In the genomic region with DNA sequence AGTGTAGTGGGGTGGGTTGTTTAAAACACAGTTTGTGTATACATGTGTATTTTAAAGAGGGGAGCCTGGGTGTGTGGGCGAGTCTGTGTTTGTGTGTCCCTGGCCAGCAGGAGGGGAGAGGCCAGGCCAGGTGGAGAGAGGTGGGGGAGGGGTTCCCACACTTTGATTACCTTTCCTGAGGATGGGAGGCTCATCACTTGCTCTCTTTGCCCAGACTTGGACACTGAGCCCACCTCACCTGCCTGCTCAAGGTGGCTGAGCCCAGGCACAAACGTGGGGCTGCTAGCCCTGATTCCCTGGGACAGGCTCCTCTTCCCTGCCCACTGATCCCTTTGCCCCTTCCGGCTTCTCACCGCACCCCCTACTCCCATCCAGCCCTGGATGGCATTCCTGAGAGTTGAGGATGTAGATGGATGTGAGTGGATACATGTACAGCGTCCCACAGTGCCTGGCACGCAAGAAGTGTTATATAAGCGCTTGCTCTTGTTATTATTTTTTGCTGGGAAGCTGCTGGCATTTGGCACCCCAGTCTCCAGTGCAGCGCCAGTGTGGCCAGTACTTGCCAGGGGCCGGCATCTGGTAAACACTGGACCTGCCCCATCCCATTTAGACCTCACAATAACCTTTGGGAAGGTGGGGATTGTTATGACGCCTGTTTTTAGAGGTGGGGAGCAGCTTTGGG, we compare ENCODE assay signal across 1 cellular context.
TF ChIP-seq lines count a peak whose summit lies in the region.

No MANE protein-coding gene starts in this region.

TF ChIP-seq in HepG2, 621 proteins besides CTCF, POLR2A, EP300 and RAD21 (continued from another document and continues in another):
- TF ChIP-seq, protein P1, sequence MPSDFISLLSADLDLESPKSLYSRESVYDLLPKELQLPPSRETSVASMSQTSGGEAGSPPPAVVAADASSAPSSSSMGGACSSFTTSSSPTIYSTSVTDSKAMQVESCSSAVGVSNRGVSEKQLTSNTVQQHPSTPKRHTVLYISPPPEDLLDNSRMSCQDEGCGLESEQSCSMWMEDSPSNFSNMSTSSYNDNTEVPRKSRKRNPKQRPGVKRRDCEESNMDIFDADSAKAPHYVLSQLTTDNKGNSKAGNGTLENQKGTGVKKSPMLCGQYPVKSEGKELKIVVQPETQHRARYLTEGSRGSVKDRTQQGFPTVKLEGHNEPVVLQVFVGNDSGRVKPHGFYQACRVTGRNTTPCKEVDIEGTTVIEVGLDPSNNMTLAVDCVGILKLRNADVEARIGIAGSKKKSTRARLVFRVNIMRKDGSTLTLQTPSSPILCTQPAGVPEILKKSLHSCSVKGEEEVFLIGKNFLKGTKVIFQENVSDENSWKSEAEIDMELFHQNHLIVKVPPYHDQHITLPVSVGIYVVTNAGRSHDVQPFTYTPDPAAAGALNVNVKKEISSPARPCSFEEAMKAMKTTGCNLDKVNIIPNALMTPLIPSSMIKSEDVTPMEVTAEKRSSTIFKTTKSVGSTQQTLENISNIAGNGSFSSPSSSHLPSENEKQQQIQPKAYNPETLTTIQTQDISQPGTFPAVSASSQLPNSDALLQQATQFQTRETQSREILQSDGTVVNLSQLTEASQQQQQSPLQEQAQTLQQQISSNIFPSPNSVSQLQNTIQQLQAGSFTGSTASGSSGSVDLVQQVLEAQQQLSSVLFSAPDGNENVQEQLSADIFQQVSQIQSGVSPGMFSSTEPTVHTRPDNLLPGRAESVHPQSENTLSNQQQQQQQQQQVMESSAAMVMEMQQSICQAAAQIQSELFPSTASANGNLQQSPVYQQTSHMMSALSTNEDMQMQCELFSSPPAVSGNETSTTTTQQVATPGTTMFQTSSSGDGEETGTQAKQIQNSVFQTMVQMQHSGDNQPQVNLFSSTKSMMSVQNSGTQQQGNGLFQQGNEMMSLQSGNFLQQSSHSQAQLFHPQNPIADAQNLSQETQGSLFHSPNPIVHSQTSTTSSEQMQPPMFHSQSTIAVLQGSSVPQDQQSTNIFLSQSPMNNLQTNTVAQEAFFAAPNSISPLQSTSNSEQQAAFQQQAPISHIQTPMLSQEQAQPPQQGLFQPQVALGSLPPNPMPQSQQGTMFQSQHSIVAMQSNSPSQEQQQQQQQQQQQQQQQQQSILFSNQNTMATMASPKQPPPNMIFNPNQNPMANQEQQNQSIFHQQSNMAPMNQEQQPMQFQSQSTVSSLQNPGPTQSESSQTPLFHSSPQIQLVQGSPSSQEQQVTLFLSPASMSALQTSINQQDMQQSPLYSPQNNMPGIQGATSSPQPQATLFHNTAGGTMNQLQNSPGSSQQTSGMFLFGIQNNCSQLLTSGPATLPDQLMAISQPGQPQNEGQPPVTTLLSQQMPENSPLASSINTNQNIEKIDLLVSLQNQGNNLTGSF (CRISPR knock-in tag; IDR thresholded peaks at IDR 0.05): no peak
- TF ChIP-seq POLR2G (IDR thresholded peaks at IDR 0.05; ENCODE audit: low read depth, low read length) (peak; percentile 74), ZKSCAN5 (CRISPR knock-in tag; IDR thresholded peaks at IDR 0.05) (peak; percentile 49; the same call in 1 of the 2 replicates), ZSCAN22 (CRISPR knock-in tag; IDR thresholded peaks at IDR 0.05) (0 out of 2 replicates have a peak, but pooled peaks have one; percentile 13), GLMP (CRISPR knock-in tag; IDR thresholded peaks at IDR 0.05; ENCODE audit: borderline replicate concordance) (no peak), PAF1 (CRISPR knock-in tag; IDR thresholded peaks at IDR 0.05) (peak; percentile 84; the same call in 1 of the 2 replicates), RARA (CRISPR knock-in tag; IDR thresholded peaks at IDR 0.05) (no peak), TAF1 (CRISPR knock-in tag; IDR thresholded peaks at IDR 0.05) (peak; percentile 40; the same call in 1 of the 2 replicates), ARNTL (CRISPR knock-in tag; IDR thresholded peaks at IDR 0.05) (no peak), NCOR1 (IDR thresholded peaks at IDR 0.05; ENCODE audit: borderline replicate concordance, low read length) (no peak), GATAD2A (CRISPR knock-in tag; IDR thresholded peaks at IDR 0.05) (peak; percentile 14), IRF9 (CRISPR knock-in tag; IDR thresholded peaks at IDR 0.05; ENCODE audit: borderline replicate concordance) (no peak), ZC3H4 (CRISPR knock-in tag; IDR thresholded peaks at IDR 0.05; ENCODE audit: borderline replicate concordance) (peak; percentile 27; the same call in 1 of the 2 replicates), GATAD1 (CRISPR knock-in tag; IDR thresholded peaks at IDR 0.05) (peak; percentile 10; the same call in 1 of the 2 replicates), ZFP36L1 (CRISPR knock-in tag; IDR thresholded peaks at IDR 0.05) (peak; percentile 23; the same call in 1 of the 2 replicates), ZNF749 (CRISPR knock-in tag; IDR thresholded peaks at IDR 0.05; ENCODE audit: borderline replicate concordance) (peak; percentile 24; the same call in 1 of the 2 replicates), RFXANK (CRISPR knock-in tag; IDR thresholded peaks at IDR 0.05) (no peak), FOXA3 (CRISPR knock-in tag; IDR thresholded peaks at IDR 0.05) (0 out of 2 replicates have a peak, but pooled peaks have one; percentile 4), ZMAT3 (CRISPR knock-in tag; conservative IDR thresholded peaks at IDR 0.05) (0 out of 2 replicates have a peak, but pooled peaks have one; percentile 41), ZNF281 (CRISPR knock-in tag; IDR thresholded peaks at IDR 0.05; ENCODE audit: borderline replicate concordance) (peak; percentile 93), CCAR2 (optimal IDR thresholded peaks at IDR 0.05; ENCODE audit: low read depth, low read length) (no peak)
- TF ChIP-seq, protein P2, sequence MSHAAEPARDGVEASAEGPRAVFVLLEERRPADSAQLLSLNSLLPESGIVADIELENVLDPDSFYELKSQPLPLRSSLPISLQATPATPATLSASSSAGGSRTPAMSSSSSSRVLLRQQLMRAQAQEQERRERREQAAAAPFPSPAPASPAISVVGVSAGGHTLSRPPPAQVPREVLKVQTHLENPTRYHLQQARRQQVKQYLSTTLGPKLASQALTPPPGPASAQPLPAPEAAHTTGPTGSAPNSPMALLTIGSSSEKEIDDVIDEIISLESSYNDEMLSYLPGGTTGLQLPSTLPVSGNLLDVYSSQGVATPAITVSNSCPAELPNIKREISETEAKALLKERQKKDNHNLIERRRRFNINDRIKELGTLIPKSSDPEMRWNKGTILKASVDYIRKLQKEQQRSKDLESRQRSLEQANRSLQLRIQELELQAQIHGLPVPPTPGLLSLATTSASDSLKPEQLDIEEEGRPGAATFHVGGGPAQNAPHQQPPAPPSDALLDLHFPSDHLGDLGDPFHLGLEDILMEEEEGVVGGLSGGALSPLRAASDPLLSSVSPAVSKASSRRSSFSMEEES (CRISPR knock-in tag; IDR thresholded peaks at IDR 0.05): peak; percentile 14; the same call in 1 of the 2 replicates
- TF ChIP-seq, protein P3, sequence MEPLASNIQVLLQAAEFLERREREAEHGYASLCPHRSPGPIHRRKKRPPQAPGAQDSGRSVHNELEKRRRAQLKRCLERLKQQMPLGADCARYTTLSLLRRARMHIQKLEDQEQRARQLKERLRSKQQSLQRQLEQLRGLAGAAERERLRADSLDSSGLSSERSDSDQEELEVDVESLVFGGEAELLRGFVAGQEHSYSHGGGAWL (CRISPR knock-in tag; IDR thresholded peaks at IDR 0.05): no peak
- TF ChIP-seq, protein P4, sequence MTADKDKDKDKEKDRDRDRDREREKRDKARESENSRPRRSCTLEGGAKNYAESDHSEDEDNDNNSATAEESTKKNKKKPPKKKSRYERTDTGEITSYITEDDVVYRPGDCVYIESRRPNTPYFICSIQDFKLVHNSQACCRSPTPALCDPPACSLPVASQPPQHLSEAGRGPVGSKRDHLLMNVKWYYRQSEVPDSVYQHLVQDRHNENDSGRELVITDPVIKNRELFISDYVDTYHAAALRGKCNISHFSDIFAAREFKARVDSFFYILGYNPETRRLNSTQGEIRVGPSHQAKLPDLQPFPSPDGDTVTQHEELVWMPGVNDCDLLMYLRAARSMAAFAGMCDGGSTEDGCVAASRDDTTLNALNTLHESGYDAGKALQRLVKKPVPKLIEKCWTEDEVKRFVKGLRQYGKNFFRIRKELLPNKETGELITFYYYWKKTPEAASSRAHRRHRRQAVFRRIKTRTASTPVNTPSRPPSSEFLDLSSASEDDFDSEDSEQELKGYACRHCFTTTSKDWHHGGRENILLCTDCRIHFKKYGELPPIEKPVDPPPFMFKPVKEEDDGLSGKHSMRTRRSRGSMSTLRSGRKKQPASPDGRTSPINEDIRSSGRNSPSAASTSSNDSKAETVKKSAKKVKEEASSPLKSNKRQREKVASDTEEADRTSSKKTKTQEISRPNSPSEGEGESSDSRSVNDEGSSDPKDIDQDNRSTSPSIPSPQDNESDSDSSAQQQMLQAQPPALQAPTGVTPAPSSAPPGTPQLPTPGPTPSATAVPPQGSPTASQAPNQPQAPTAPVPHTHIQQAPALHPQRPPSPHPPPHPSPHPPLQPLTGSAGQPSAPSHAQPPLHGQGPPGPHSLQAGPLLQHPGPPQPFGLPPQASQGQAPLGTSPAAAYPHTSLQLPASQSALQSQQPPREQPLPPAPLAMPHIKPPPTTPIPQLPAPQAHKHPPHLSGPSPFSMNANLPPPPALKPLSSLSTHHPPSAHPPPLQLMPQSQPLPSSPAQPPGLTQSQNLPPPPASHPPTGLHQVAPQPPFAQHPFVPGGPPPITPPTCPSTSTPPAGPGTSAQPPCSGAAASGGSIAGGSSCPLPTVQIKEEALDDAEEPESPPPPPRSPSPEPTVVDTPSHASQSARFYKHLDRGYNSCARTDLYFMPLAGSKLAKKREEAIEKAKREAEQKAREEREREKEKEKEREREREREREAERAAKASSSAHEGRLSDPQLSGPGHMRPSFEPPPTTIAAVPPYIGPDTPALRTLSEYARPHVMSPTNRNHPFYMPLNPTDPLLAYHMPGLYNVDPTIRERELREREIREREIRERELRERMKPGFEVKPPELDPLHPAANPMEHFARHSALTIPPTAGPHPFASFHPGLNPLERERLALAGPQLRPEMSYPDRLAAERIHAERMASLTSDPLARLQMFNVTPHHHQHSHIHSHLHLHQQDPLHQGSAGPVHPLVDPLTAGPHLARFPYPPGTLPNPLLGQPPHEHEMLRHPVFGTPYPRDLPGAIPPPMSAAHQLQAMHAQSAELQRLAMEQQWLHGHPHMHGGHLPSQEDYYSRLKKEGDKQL (CRISPR knock-in tag; IDR thresholded peaks at IDR 0.05; ENCODE audit: low read depth): no peak
- TF ChIP-seq, protein P5, sequence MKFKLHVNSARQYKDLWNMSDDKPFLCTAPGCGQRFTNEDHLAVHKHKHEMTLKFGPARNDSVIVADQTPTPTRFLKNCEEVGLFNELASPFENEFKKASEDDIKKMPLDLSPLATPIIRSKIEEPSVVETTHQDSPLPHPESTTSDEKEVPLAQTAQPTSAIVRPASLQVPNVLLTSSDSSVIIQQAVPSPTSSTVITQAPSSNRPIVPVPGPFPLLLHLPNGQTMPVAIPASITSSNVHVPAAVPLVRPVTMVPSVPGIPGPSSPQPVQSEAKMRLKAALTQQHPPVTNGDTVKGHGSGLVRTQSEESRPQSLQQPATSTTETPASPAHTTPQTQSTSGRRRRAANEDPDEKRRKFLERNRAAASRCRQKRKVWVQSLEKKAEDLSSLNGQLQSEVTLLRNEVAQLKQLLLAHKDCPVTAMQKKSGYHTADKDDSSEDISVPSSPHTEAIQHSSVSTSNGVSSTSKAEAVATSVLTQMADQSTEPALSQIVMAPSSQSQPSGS (CRISPR knock-in tag; IDR thresholded peaks at IDR 0.05): 0 out of 2 replicates have a peak, but pooled peaks have one; percentile 23
- TF ChIP-seq, protein P6, sequence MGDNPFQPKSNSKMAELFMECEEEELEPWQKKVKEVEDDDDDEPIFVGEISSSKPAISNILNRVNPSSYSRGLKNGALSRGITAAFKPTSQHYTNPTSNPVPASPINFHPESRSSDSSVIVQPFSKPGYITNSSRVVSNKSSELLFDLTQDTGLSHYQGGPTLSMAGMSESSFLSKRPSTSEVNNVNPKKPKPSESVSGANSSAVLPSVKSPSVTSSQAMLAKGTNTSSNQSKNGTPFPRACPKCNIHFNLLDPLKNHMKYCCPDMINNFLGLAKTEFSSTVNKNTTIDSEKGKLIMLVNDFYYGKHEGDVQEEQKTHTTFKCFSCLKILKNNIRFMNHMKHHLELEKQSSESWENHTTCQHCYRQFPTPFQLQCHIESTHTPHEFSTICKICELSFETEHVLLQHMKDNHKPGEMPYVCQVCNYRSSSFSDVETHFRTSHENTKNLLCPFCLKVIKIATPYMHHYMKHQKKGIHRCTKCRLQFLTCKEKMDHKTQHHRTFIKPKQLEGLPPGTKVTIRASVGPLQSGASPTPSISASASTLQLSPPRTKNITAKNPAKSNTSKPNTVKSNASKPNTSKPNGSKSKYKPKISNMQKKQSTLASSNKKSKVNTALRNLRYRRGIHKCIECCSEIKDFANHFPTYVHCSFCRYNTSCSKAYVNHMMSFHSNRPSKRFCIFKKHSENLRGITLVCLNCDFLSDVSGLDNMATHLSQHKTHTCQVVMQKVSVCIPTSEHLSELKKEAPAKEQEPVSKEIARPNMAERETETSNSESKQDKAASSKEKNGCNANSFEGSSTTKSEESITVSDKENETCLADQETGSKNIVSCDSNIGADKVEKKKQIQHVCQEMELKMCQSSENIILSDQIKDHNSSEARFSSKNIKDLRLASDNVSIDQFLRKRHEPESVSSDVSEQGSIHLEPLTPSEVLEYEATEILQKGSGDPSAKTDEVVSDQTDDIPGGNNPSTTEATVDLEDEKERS (CRISPR knock-in tag; IDR thresholded peaks at IDR 0.05): 0 out of 2 replicates have a peak, but pooled peaks have one; percentile 34
